In the genomic region with DNA sequence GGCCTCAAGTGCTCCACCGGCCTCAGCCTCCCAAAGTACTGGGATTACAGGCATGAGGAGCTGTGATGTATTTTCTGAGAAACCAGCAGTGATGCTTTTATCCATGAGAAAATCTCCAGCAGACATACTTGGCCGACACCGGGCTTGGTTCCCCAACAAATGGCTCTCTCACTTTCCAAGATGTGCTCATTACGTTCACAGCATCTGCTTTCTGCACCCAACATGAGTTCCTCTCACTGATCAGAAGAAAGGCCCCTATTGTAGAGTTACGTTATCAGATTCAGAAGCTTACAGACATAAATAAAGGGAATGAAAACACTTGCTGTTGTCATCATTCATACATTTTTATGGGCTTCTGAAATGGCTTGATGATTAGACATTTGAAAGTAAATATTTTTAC, we compare ENCODE assay signal across 13 cellular contexts.
"Had no signal": no experiment of that assay in that cellular context is flagged by ENCODE, and none has a peak within 500 bp of the region (broad histone marks: within the 10 kb centered on the region; RNA-seq: fewer than 3 reads in every experiment).

No MANE protein-coding gene starts in this region.

- H3K27ac Mint-ChIP-seq: activated naive CD4-positive, alpha-beta T cell treated with anti-CD3 and anti-CD28 coated beads, Interleukin-2, amount 50 U/mL, for 72 hours; activated T-cell treated with anti-CD3 and anti-CD28 coated beads, Interleukin-2, amount 50 U/mL, for 24 hours; natural killer cell treated with Interleukin-12 subunit alpha and Interleukin-12 subunit beta and Interleukin-15 and Interleukin-18, amount 100 ng/mL, for 72 hours; T-helper 1 cell treated with Interleukin-12 subunit alpha and Interleukin-12 subunit beta and Interleukin-4 antibody, amounts not matched to agents 30 μg/mL and 1 μg/mL, for 36 hours; type B pancreatic cell had no signal

- H3K36me3 Mint-ChIP-seq: natural killer cell treated with Interleukin-12 subunit alpha and Interleukin-12 subunit beta and Interleukin-15 and Interleukin-18, amount 100 ng/mL, for 72 hours had no signal

- DNase-seq: activated effector memory CD4-positive, alpha-beta T cell treated with anti-CD3 and anti-CD28 coated beads, Interleukin-2, amount 50 U/mL, for 16 hours; activated T-cell treated with anti-CD3 and anti-CD28 coated beads, Interleukin-2, amount 50 U/mL, for 24 hours; amniotic stem cell; dorsolateral prefrontal cortex; esophagus squamous epithelium; foreskin keratinocyte; head of caudate nucleus; ovary had no signal

- H3K27me3 ChIP-seq: dorsolateral prefrontal cortex, esophagus squamous epithelium, foreskin keratinocyte, ovary had no signal

- H3K4me3 ChIP-seq: dorsolateral prefrontal cortex, esophagus squamous epithelium, ovary had no signal

- H3K9me3 Mint-ChIP-seq: activated T-cell treated with anti-CD3 and anti-CD28 coated beads, Interleukin-2, amount 50 U/mL, for 24 hours; natural killer cell treated with Interleukin-12 subunit alpha and Interleukin-12 subunit beta and Interleukin-15 and Interleukin-18, amount 100 ng/mL, for 72 hours; T-helper 1 cell treated with Interleukin-12 subunit alpha and Interleukin-12 subunit beta and Interleukin-4 antibody, amounts not matched to agents 30 μg/mL and 1 μg/mL, for 36 hours had no signal

- H3K4me3 Mint-ChIP-seq: activated T-cell treated with anti-CD3 and anti-CD28 coated beads, Interleukin-2, amount 50 U/mL, for 24 hours; natural killer cell treated with Interleukin-12 subunit alpha and Interleukin-12 subunit beta and Interleukin-15 and Interleukin-18, amount 100 ng/mL, for 72 hours; T-helper 1 cell treated with Interleukin-12 subunit alpha and Interleukin-12 subunit beta and Interleukin-4 antibody, amounts not matched to agents 30 μg/mL and 1 μg/mL, for 36 hours; type B pancreatic cell had no signal

- ATAC-seq: activated naive CD4-positive, alpha-beta T cell treated with anti-CD3 and anti-CD28 coated beads, Interleukin-2, amount 50 U/mL, for 72 hours; foreskin keratinocyte; natural killer cell treated with Interleukin-12 subunit alpha and Interleukin-12 subunit beta and Interleukin-15 and Interleukin-18, amount 100 ng/mL, for 72 hours; SK-N-SH treated with all-trans-retinoic acid at 6 μM for 48 hours had no signal

- H3K9me3 ChIP-seq: esophagus squamous epithelium, ovary had no signal

- H3K27ac ChIP-seq: foreskin keratinocyte, ovary had no signal

- H3K4me1 ChIP-seq: foreskin keratinocyte had no signal

- H3K36me3 ChIP-seq: ovary had no signal

- H3K27me3 Mint-ChIP-seq: type B pancreatic cell had no signal
